13 cellular contexts compared by ENCODE assay signal in the genomic region with DNA sequence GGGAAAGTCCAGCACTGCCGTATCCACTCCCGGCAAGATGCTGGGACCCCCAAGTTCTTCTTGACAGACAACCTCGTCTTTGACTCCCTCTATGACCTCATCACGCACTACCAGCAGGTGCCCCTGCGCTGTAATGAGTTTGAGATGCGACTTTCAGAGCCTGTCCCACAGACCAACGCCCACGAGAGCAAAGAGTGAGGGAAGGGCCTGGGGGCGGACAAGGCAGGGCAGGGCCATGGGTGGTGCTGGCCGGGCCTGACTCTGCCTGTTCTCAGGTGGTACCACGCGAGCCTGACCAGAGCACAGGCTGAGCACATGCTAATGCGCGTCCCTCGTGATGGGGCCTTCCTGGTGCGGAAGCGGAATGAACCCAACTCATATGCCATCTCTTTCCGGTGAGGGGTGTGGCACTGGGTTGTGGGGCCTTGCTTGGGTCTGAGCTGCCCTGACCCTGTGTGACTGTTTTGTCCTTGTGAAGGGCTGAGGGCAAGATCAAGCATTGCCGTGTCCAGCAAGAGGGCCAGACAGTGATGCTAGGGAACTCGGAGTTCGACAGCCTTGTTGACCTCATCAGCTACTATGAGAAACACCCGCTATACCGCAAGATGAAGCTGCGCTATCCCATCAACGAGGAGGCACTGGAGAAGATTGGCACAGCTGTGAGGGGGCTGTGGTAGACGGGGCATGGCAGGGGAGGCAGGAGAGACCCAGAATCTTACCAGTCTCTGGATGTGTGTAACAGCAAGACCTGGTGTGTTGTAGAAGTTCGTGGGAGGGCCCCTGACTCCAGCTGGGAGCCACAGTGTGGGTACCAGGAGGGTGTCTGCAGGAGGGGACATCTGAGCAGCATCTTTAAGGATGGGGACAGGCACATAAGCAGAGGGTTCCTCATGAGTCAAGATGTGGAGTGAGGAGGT. TPM values are rescaled to one million over a fixed set of nuclear protein-coding genes. Genes with fewer than 3 reads are reported as not detected.
DNase-seq lines count a peak whose midpoint lies in the region; ATAC-seq and TF ChIP-seq lines count a peak whose summit lies in the region.
"Had no signal": no experiment of that assay in that cellular context is flagged by ENCODE, and none has a peak within 500 bp of the region (broad histone marks: within the 10 kb centered on the region; RNA-seq: fewer than 3 reads in every experiment).

No MANE protein-coding gene starts in this region.

- CTCF ChIA-PET in activated CD8-positive, alpha-beta T cell treated with anti-CD3 and anti-CD28 coated beads for 36 hours (lab: Charles Lee): interaction anchor here (6.6 kb wide), 1 partner anchor 31 kb away, joined by 29 read pairs; no protein-coding TSS in a partner anchor

- intact Hi-C loops in natural killer cell (cut with micrococcal nuclease) (no loop called here), upper lobe of right lung (cut with DNase I) (no loop called here), lower lobe of right lung (cut with DNase I) (no loop called here)
- intact Hi-C loops in activated CD8-positive, alpha-beta T cell treated with anti-CD3 and anti-CD28 coated beads for 36 hours (cut with micrococcal nuclease): no loop called here

- H3K4me1 ChIP-seq in gastroesophageal sphincter (peaks cover 0 to 16% (median 0%) of the 10 kb centered on the region in 3 donors), upper lobe of right lung (no peaks in the 10 kb centered on the region), lower lobe of right lung (no peaks in the 10 kb centered on the region)

- 86 to 90% methylated on average over 8 to 10 of the region's 27 CpGs for WGBS in gastroesophageal sphincter (ENCODE audit: low coverage in 1 of 2), 2 donors

- H3K36me3 ChIP-seq in gastroesophageal sphincter (peaks cover 0 to 96% of the 10 kb centered on the region in 2 donors), upper lobe of right lung (peaks cover 91% of the 10 kb centered on the region), lower lobe of right lung (peaks cover 92% of the 10 kb centered on the region)

- no peaks in the 10 kb centered on the region for H3K27me3 ChIP-seq in gastroesophageal sphincter
- H3K27me3 ChIP-seq in upper lobe of right lung: no peaks in the 10 kb centered on the region
- no peaks in the 10 kb centered on the region for H3K27me3 ChIP-seq in lower lobe of right lung (ENCODE audit: low read depth)

- H3K4me3 ChIP-seq in gastroesophageal sphincter (no peak overlapping the region), upper lobe of right lung (no peak overlapping the region), lower lobe of right lung (no peak overlapping the region)

- peaks cover 33% of the 10 kb centered on the region for H3K36me3 Mint-ChIP-seq in natural killer cell
- peaks cover 19% of the 10 kb centered on the region for H3K36me3 Mint-ChIP-seq in natural killer cell treated with Interleukin-12 subunit alpha and Interleukin-12 subunit beta and Interleukin-15 and Interleukin-18, amount 100 ng/mL, for 72 hours
- peaks cover 84% of the 10 kb centered on the region for H3K36me3 Mint-ChIP-seq in activated CD8-positive, alpha-beta T cell treated with anti-CD3 and anti-CD28 coated beads for 36 hours (ENCODE audit: low read depth)

- TF ChIP-seq EP300 in gastroesophageal sphincter (IDR thresholded peaks at IDR 0.05): no peak

- H3K27ac Mint-ChIP-seq in natural killer cell: peak overlapping the region in 1 of 2 donors; percentile 44
- peak overlapping the region in 1 of 2 donors; percentile 72 for H3K27ac Mint-ChIP-seq in natural killer cell treated with Interleukin-12 subunit alpha and Interleukin-12 subunit beta and Interleukin-15 and Interleukin-18, amount 100 ng/mL, for 72 hours
- peak overlapping the region; percentile 67 for H3K27ac Mint-ChIP-seq in activated CD8-positive, alpha-beta T cell treated with anti-CD3 and anti-CD28 coated beads for 36 hours

- peaks cover 0 to 5% of the 10 kb centered on the region in 2 donors for H3K27me3 Mint-ChIP-seq in natural killer cell (ENCODE audit: low read depth in 2 of 2)
- H3K27me3 Mint-ChIP-seq in natural killer cell treated with Interleukin-12 subunit alpha and Interleukin-12 subunit beta and Interleukin-15 and Interleukin-18, amount 100 ng/mL, for 72 hours: peaks cover 0 to 2% of the 10 kb centered on the region in 2 donors
- H3K27me3 Mint-ChIP-seq in activated CD8-positive, alpha-beta T cell treated with anti-CD3 and anti-CD28 coated beads for 36 hours: no peaks in the 10 kb centered on the region

- ATAC-seq in natural killer cell (no peak), gastroesophageal sphincter (no peak), upper lobe of right lung (no peak), lower lobe of right lung (no peak), HG03280 (IDR thresholded peaks at IDR 0.05; ENCODE audit: unreplicated experiment) (no peak)
- no peak for ATAC-seq in natural killer cell treated with Interleukin-12 subunit alpha and Interleukin-12 subunit beta and Interleukin-15 and Interleukin-18, amount 100 ng/mL, for 72 hours
- no peak for ATAC-seq in activated CD8-positive, alpha-beta T cell treated with anti-CD3 and anti-CD28 coated beads for 36 hours

- no peak for TF ChIP-seq POLR2A in gastroesophageal sphincter (IDR thresholded peaks at IDR 0.05)

- POLR2A ChIA-PET in activated CD8-positive, alpha-beta T cell treated with anti-CD3 and anti-CD28 coated beads for 36 hours (lab: Charles Lee): interaction anchor here (0.9 to 2.9 kb wide), 4 partner anchors 9 to 28 kb away, joined by 3 to 8 read pairs (median 6); a partner anchor contains a TSS

- TF ChIP-seq CTCF in natural killer cell (IDR thresholded peaks at IDR 0.05): no peak
- TF ChIP-seq CTCF in activated CD8-positive, alpha-beta T cell treated with anti-CD3 and anti-CD28 coated beads for 36 hours (IDR thresholded peaks at IDR 0.05): no peak
- no peak for TF ChIP-seq CTCF in gastroesophageal sphincter (IDR thresholded peaks at IDR 0.05)
- TF ChIP-seq CTCF in upper lobe of right lung (IDR thresholded peaks at IDR 0.05): no peak
- TF ChIP-seq CTCF in lower lobe of right lung (IDR thresholded peaks at IDR 0.05): no peak

- peaks cover 33 to 37% of the 10 kb centered on the region in 2 donors for H3K4me1 Mint-ChIP-seq in natural killer cell
- H3K4me1 Mint-ChIP-seq in natural killer cell treated with Interleukin-12 subunit alpha and Interleukin-12 subunit beta and Interleukin-15 and Interleukin-18, amount 100 ng/mL, for 72 hours (ENCODE audit: low read depth in 2 of 2): peaks cover 29 to 33% of the 10 kb centered on the region in 2 donors
- peaks cover 66% of the 10 kb centered on the region for H3K4me1 Mint-ChIP-seq in activated CD8-positive, alpha-beta T cell treated with anti-CD3 and anti-CD28 coated beads for 36 hours (ENCODE audit: low read depth)

- H3K9me3 ChIP-seq in gastroesophageal sphincter: no peaks in the 10 kb centered on the region
- no peaks in the 10 kb centered on the region for H3K9me3 ChIP-seq in upper lobe of right lung
- no peaks in the 10 kb centered on the region for H3K9me3 ChIP-seq in lower lobe of right lung

- H3K9me3 Mint-ChIP-seq in natural killer cell: no peaks in the 10 kb centered on the region
- H3K9me3 Mint-ChIP-seq in natural killer cell treated with Interleukin-12 subunit alpha and Interleukin-12 subunit beta and Interleukin-15 and Interleukin-18, amount 100 ng/mL, for 72 hours: no peaks in the 10 kb centered on the region
- H3K9me3 Mint-ChIP-seq in activated CD8-positive, alpha-beta T cell treated with anti-CD3 and anti-CD28 coated beads for 36 hours: no peaks in the 10 kb centered on the region

- no peak for DNase-seq in natural killer cell
- no peak for DNase-seq in natural killer cell treated with Interleukin-12 subunit alpha and Interleukin-12 subunit beta and Interleukin-15 and Interleukin-18, amount 100 ng/mL, for 72 hours (ENCODE audit: low spot score)
- DNase-seq in activated CD8-positive, alpha-beta T cell treated with anti-CD3 and anti-CD28 coated beads for 36 hours: no peak
- DNase-seq in upper lobe of right lung: peak; percentile 63
- no peak for DNase-seq in lower lobe of right lung
- no peak for DNase-seq in AG20443 (ENCODE audit: low spot score)
- DNase-seq: kidney glomerular epithelial cell, NCI-H2081, NCI-H774, SHP77 had no signal

- H3K27ac ChIP-seq in gastroesophageal sphincter (peak overlapping the region in 3 of 4 donors; percentile 31 to 84 (median 48)), upper lobe of right lung (peak overlapping the region; percentile 30), lower lobe of right lung (no peak overlapping the region)
- H3K27ac ChIP-seq: epithelial cell of prostate had no signal

- peak overlapping the region; percentile 56 for H3K4me3 Mint-ChIP-seq in natural killer cell
- H3K4me3 Mint-ChIP-seq in natural killer cell treated with Interleukin-12 subunit alpha and Interleukin-12 subunit beta and Interleukin-15 and Interleukin-18, amount 100 ng/mL, for 72 hours: no peak overlapping the region
- no peak overlapping the region for H3K4me3 Mint-ChIP-seq in activated CD8-positive, alpha-beta T cell treated with anti-CD3 and anti-CD28 coated beads for 36 hours

RNA-seq across cellular contexts. Expression of a gene that starts 29.1 kb away (rescaled TPM):
- total RNA-seq in natural killer cell (100 to 1,000 TPM; 199 to 242 (median 236) TPM), gastroesophageal sphincter (100 to 1,000 TPM in 2 of 4 donors, 10 to 100 TPM in 2; 42.3 to 173 (median 94.7) TPM), upper lobe of right lung (120 TPM), lower lobe of right lung (94.0 TPM)
- total RNA-seq in natural killer cell treated with Interleukin-12 subunit alpha and Interleukin-12 subunit beta and Interleukin-15 and Interleukin-18, amount 100 ng/mL, for 72 hours: 100 to 1,000 TPM in 1 of 2 donors, 10 to 100 TPM in 1; 54.6 to 114 TPM
- 100 to 1,000 TPM; 259 to 260 TPM for total RNA-seq in activated CD8-positive, alpha-beta T cell treated with anti-CD3 and anti-CD28 coated beads for 36 hours
